1 cellular context compared by ENCODE assay signal in genomic region chr9:87959916-87960581, GRCh38.
TF ChIP-seq lines count a peak whose summit lies in the region.

No MANE protein-coding gene starts in this region.

TF ChIP-seq in WTC11, 78 proteins besides CTCF, POLR2A, EP300 and RAD21 (continued from another document):
- no peak for TF ChIP-seq E2F4 (CRISPR knock-in tag; IDR thresholded peaks at IDR 0.05; ENCODE audit: borderline replicate concordance, low read depth)
- no peak for TF ChIP-seq SMAD4 (CRISPR knock-in tag; IDR thresholded peaks at IDR 0.05)
- no peak for TF ChIP-seq ZNF317 (CRISPR knock-in tag; IDR thresholded peaks at IDR 0.05; ENCODE audit: borderline replicate concordance, low read depth)
- no peak for TF ChIP-seq CDX4 (CRISPR knock-in tag; IDR thresholded peaks at IDR 0.05; ENCODE audit: borderline replicate concordance)
